ENCODE assay signal across 21 cellular contexts in the genomic region with DNA sequence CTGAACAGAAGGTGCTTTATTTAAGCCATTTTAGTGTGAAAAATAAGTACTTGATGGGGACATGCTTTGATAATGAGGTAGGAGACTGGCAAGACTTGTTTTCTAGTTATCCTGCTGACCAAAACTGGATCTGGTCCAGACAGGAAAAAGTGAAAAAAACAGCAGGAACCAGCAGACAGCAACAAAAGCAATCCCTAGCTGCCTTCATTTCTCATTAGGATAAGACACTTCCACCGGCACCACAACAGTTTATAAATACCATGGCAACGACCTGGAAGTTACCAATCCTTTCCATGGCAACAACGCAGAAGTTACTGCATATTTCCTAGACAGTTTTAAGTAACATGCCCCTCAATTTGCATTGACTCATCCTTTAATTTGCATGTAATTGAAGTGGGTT.
DNase-seq lines count a peak whose midpoint lies in the region; ATAC-seq lines count a peak whose summit lies in the region.
"Had no signal": no experiment of that assay in that cellular context is flagged by ENCODE, and none has a peak within 500 bp of the region (broad histone marks: within the 10 kb centered on the region; RNA-seq: fewer than 3 reads in every experiment).

No MANE protein-coding gene starts in this region.

- ATAC-seq in HG02970 (IDR thresholded peaks at IDR 0.05; ENCODE audit: low FRiP score, unreplicated experiment) (no peak), HG02870 (IDR thresholded peaks at IDR 0.05; ENCODE audit: unreplicated experiment) (no peak), HG03432 (IDR thresholded peaks at IDR 0.05; ENCODE audit: unreplicated experiment) (no peak)
- ATAC-seq: A549; activated T-cell treated with anti-CD3 and anti-CD28 coated beads, Interleukin-2, amount 50 U/mL, for 4 hours; left colon; SK-N-SH treated with all-trans-retinoic acid at 6 μM for 48 hours; stimulated activated memory B cell treated with anti-CD40 and anti-IgM and Interleukin-4, amounts not matched to agents 10 μg/mL and 1 μg/mL and 100 μg/mL, for 72 hours had no signal

- DNase-seq in NCI-H526 (lab: John Stamatoyannopoulos, UW) (peak; percentile 8 to 33), NCI-H526 treated with DMSO at 0.1 percent for 48 hours (lab: John Stamatoyannopoulos, UW) (no peak), KBM-7 (peak; percentile 47), NCI-H748 (lab: John Stamatoyannopoulos, UW; ENCODE audit: unreplicated experiment) (peak; percentile 84), left kidney (ENCODE audit: low read depth, low spot score) (peak; percentile 6)
- DNase-seq: activated naive CD4-positive, alpha-beta T cell treated with Interleukin-2 at 50 U/mL for 16 hours; activated T-cell treated with anti-CD3 and anti-CD28 coated beads, Interleukin-2, amount 50 U/mL, for 4 hours; Caco-2; effector CD8-positive, alpha-beta T cell; left colon; midbrain; MM.1S; NCI-H1930; nephron progenitor cell; testis had no signal

- in situ Hi-C loops in KBM-7 (cut with MboI; ENCODE audit: low pct_unique_long_range_greater_than_20kb, low sequenced_read_pairs): no loop called here
